25 cellular contexts compared by ENCODE assay signal in the genomic region with DNA sequence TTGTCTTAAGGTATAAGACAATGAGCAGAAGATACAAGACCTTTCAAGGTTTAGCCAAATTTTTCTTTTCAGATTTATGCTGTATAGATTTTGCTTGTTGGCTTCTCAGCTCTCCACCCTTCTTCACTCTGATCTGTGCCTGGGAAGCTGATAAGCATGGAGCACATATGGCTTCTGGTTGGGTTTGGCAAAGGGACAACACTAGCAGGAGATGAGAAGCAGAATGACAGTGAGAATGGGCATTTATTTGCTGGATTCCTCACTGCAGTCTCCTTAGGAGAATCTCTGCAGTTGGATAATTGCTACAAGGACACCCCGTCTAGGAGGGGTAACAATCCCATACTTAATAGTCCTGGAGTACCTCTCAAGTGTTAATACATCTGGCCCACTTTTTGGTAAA.
"Had no signal": no experiment of that assay in that cellular context is flagged by ENCODE, and none has a peak within 500 bp of the region (broad histone marks: within the 10 kb centered on the region; RNA-seq: fewer than 3 reads in every experiment).

No MANE protein-coding gene starts in this region.

- H3K4me1 Mint-ChIP-seq: immature natural killer cell; naive thymus-derived CD8-positive, alpha-beta T cell had no signal

- FAIRE-seq: colon, frontal cortex, keratinocyte had no signal

- H3K9me3 ChIP-seq: lower lobe of right lung, prostate gland, right atrium auricular region, stomach, thoracic aorta, tibial nerve, upper lobe of right lung, vagina had no signal

- H3K27ac Mint-ChIP-seq: immature natural killer cell; naive thymus-derived CD8-positive, alpha-beta T cell; nephron progenitor cell had no signal

- H3K36me3 ChIP-seq: lower lobe of right lung, prostate gland, right atrium auricular region, stomach, thoracic aorta, tibial nerve, upper lobe of right lung, vagina had no signal

- H3K4me3 Mint-ChIP-seq: immature natural killer cell; naive thymus-derived CD8-positive, alpha-beta T cell; nephron progenitor cell had no signal

- ATAC-seq: left ventricle myocardium superior; lower lobe of right lung; naive thymus-derived CD8-positive, alpha-beta T cell; sciatic nerve; upper lobe of right lung had no signal

- H3K9me3 Mint-ChIP-seq: nephron progenitor cell had no signal

- H3K27me3 ChIP-seq: right atrium auricular region, stomach, tibial nerve, upper lobe of right lung, vagina had no signal

- H3K4me2 ChIP-seq: smooth muscle cell had no signal

- H3K36me3 Mint-ChIP-seq: immature natural killer cell; naive thymus-derived CD8-positive, alpha-beta T cell had no signal

- DNase-seq: effector memory CD4-positive, alpha-beta T cell; hypothalamus; immature natural killer cell; left ventricle myocardium superior; lower lobe of right lung; naive thymus-derived CD8-positive, alpha-beta T cell; nephron progenitor cell; nucleus accumbens; stimulated activated CD4-positive, alpha-beta T cell treated with anti-CD3 and anti-CD28 coated beads, Interleukin-12 subunit alpha, Interleukin-12 subunit beta, amount 100 ng/mL, for 4 hours; stimulated activated CD4-positive, alpha-beta T cell treated with anti-CD3 and anti-CD28 coated beads, Interleukin-1b, Interleukin-23, amount 100 ng/mL, for 48 hours; stimulated activated CD4-positive, alpha-beta T cell treated with anti-CD3 and anti-CD28 coated beads, Interleukin-4, amount 100 ng/mL, for 1 hour; stimulated activated CD8-positive, alpha-beta memory T cell treated with anti-CD3 and anti-CD28 coated beads, Interleukin-4, amount 100 ng/mL, for 48 hours; stimulated activated naive CD4-positive, alpha-beta T cell treated with Interleukin-2 at 50 U/mL for 16 hours; stomach; upper lobe of right lung had no signal

- H3K4me3 ChIP-seq: lower lobe of right lung, prostate gland, right atrium auricular region, smooth muscle cell, stomach, thoracic aorta, tibial nerve, upper lobe of right lung, vagina had no signal

- H3K4me1 ChIP-seq: lower lobe of right lung, prostate gland, right atrium auricular region, stomach, tibial nerve, upper lobe of right lung, vagina had no signal

- H3K27ac ChIP-seq: lower lobe of right lung, prostate gland, right atrium auricular region, stomach, thoracic aorta, tibial nerve, upper lobe of right lung, vagina had no signal
